Comparison of ENCODE assay signal across 13 cellular contexts in genomic region chr1:89906088-89906487, GRCh38.
A peak's percentile ranks its signal among the peaks of the same experiment; 100 is the strongest.
DNase-seq lines count a peak whose midpoint lies in the region; TF ChIP-seq lines count a peak whose summit lies in the region.
"Had no signal": no experiment of that assay in that cellular context is flagged by ENCODE, and none has a peak within 500 bp of the region (broad histone marks: within the 10 kb centered on the region; RNA-seq: fewer than 3 reads in every experiment).

No MANE protein-coding gene starts in this region.

- no TSS peak for BruUV-seq in MCF 10A (replicated peaks; lab: Mats Ljungman, UMichigan)

- H3K36me3 ChIP-seq in breast epithelium, result no peaks in the 10 kb centered on the region
- H3K36me3 ChIP-seq in hepatocyte (replicated peaks; ENCODE audit: insufficient read depth, low read depth), result no peaks in the 10 kb centered on the region
- no peaks in the 10 kb centered on the region for H3K36me3 ChIP-seq in stomach
- H3K36me3 ChIP-seq: WERI-Rb-1 had no signal

- TF ChIP-seq POLR2A in breast epithelium (IDR thresholded peaks at IDR 0.05) (no peak), stomach (IDR thresholded peaks at IDR 0.05) (no peak)

- CTCF ChIA-PET in MCF 10A (lab: Yijun Ruan, JAX), result interaction anchor here (1.1 to 1.4 kb wide), 2 partner anchors 62 to 81 kb away, joined by 4 read pairs; no protein-coding TSS in a partner anchor
- CTCF ChIA-PET in GM10248 (lab: Yijun Ruan, JAX), result interaction anchor here (0.6 to 1.7 kb wide), 5 partner anchors 11 to 63 kb away, joined by 3 to 6 read pairs (median 5); no protein-coding TSS in a partner anchor

- H3K9me3 Mint-ChIP-seq in MCF 10A (ENCODE audit: unreplicated experiment) (no peaks in the 10 kb centered on the region), glutamatergic neuron (ENCODE audit: unreplicated experiment) (no peaks in the 10 kb centered on the region)
- H3K9me3 Mint-ChIP-seq: central memory CD8-positive, alpha-beta T cell; IgD-negative memory B cell had no signal

- H3K79me2 ChIP-seq in hepatocyte, result peaks cover 28% of the 10 kb centered on the region

- H3K9me3 ChIP-seq in breast epithelium (no peaks in the 10 kb centered on the region), hepatocyte (ENCODE audit: low read depth) (no peaks in the 10 kb centered on the region), stomach (peaks cover 0 to 2% (median 0%) of the 10 kb centered on the region in 4 donors)

- no peak for DNase-seq in MCF 10A (ENCODE audit: unreplicated experiment)
- no peak for DNase-seq in breast epithelium (ENCODE audit: low spot score in 2 of 2)
- peak; percentile 44 for DNase-seq in SHP77 treated with DMSO at 0.1 percent for 48 hours (lab: John Stamatoyannopoulos, UW)
- DNase-seq in hepatocyte (ENCODE audit: low spot score), result no peak
- no peak for DNase-seq in stomach
- DNase-seq in KBM-7, result no peak
- no peak for DNase-seq in GM10248 (ENCODE audit: extremely low spot score)
- no peak for DNase-seq in glutamatergic neuron
- DNase-seq: NCI-H2081 treated with DMSO at 0.1 percent for 48 hours; stimulated activated CD4-positive, alpha-beta T cell treated with anti-CD3 and anti-CD28 coated beads, Interleukin-4, amount 100 ng/mL, for 4 hours; WERI-Rb-1 had no signal

- 50% methylated on average over 5 of the region's 5 CpGs for WGBS in hepatocyte (ENCODE audit: low lambda C conversion rate, missing lambda C conversion rate)
- WGBS in stomach, 5 donors, result 83 to 95% (median 91%) methylated on average over 5 of the region's 5 CpGs

- intact Hi-C loops in MCF 10A (cut with micrococcal nuclease), result loop anchor here (2.0 kb wide), 1 partner anchor 15 kb away; no protein-coding TSS in a partner anchor
- intact Hi-C loops in breast epithelium (cut with DNase I; ENCODE audit: low total_unique reads), result no loop called here
- intact Hi-C loops in stomach (cut with DNase I; ENCODE audit: low total_unique reads), result no loop called here

- TF ChIP-seq CTCF in MCF 10A (IDR thresholded peaks at IDR 0.05; ENCODE audit: unreplicated experiment), result no peak
- TF ChIP-seq CTCF in breast epithelium (IDR thresholded peaks at IDR 0.05), result no peak
- TF ChIP-seq CTCF in hepatocyte (IDR thresholded peaks at IDR 0.05; ENCODE audit: poor library complexity), result no peak
- TF ChIP-seq CTCF in stomach (IDR thresholded peaks at IDR 0.05), result no peak
- no peak for TF ChIP-seq CTCF in GM10248 (IDR thresholded peaks at IDR 0.05; ENCODE audit: control extremely low read depth, extremely low read depth, low read depth, missing control alignments)
- TF ChIP-seq CTCF in glutamatergic neuron (IDR thresholded peaks at IDR 0.05; ENCODE audit: partially characterized antibody, unreplicated experiment), result no peak

- in situ Hi-C loops in KBM-7 (cut with MboI; ENCODE audit: low pct_unique_long_range_greater_than_20kb, low sequenced_read_pairs), result no loop called here

- no peak for TF ChIP-seq EP300 in stomach (IDR thresholded peaks at IDR 0.05)

- H3K27me3 ChIP-seq in breast epithelium (no peaks in the 10 kb centered on the region), hepatocyte (no peaks in the 10 kb centered on the region), stomach (no peaks in the 10 kb centered on the region)

- H3K27ac ChIP-seq in breast epithelium (no peak overlapping the region), hepatocyte (peak overlapping the region; percentile 52), stomach (peak overlapping the region in 3 of 5 donors; percentile 31 to 40 (median 40))
- H3K27ac ChIP-seq: WERI-Rb-1 had no signal

- no peak overlapping the region for H3K4me3 Mint-ChIP-seq in MCF 10A (ENCODE audit: unreplicated experiment)
- H3K4me3 Mint-ChIP-seq in glutamatergic neuron (ENCODE audit: unreplicated experiment), result no peak overlapping the region
- H3K4me3 Mint-ChIP-seq: central memory CD8-positive, alpha-beta T cell had no signal

- H3K27me3 Mint-ChIP-seq in MCF 10A (ENCODE audit: insufficient read depth, unreplicated experiment) (no peaks in the 10 kb centered on the region), glutamatergic neuron (ENCODE audit: unreplicated experiment) (peaks cover 4% of the 10 kb centered on the region)
- H3K27me3 Mint-ChIP-seq: central memory CD8-positive, alpha-beta T cell; IgD-negative memory B cell had no signal

- H3K36me3 Mint-ChIP-seq in MCF 10A (ENCODE audit: insufficient read depth, unreplicated experiment) (peaks cover 14% of the 10 kb centered on the region), glutamatergic neuron (ENCODE audit: unreplicated experiment) (no peaks in the 10 kb centered on the region)

- H2AFZ ChIP-seq in hepatocyte, result no peak overlapping the region

- H3K4me1 Mint-ChIP-seq in MCF 10A (ENCODE audit: insufficient read depth, unreplicated experiment) (peaks cover 38% of the 10 kb centered on the region), glutamatergic neuron (ENCODE audit: low read depth, unreplicated experiment) (peaks cover 28% of the 10 kb centered on the region)

- POLR2A ChIA-PET in MCF 10A (lab: Yijun Ruan, JAX), result interaction anchor here (0.7 to 3.8 kb wide), 8 partner anchors 11 to 916 kb away, joined by 3 to 16 read pairs (median 4); partner anchors contain the start of gene LRRC8D
- POLR2A ChIA-PET in GM10248 (lab: Yijun Ruan, JAX), result interaction anchor here (0.6 kb wide), 1 partner anchor 125 kb away, joined by 3 read pairs; no protein-coding TSS in a partner anchor

- peak overlapping the region; percentile 72 for H3K27ac Mint-ChIP-seq in MCF 10A (ENCODE audit: low read depth, unreplicated experiment)
- no peak overlapping the region for H3K27ac Mint-ChIP-seq in glutamatergic neuron (ENCODE audit: unreplicated experiment)

- H4K20me1 ChIP-seq in hepatocyte (ENCODE audit: insufficient read depth, poor library complexity, severe bottlenecking), result no peaks in the 10 kb centered on the region

- H3K4me1 ChIP-seq in breast epithelium, result peaks cover 0 to 7% of the 10 kb centered on the region in 2 donors
- H3K4me1 ChIP-seq in hepatocyte (ENCODE audit: insufficient read depth), result peaks cover 39% of the 10 kb centered on the region
- H3K4me1 ChIP-seq in stomach, result peaks cover 0 to 36% (median 17%) of the 10 kb centered on the region in 4 donors

- H3K9me2 ChIP-seq in hepatocyte (replicated peaks; ENCODE audit: insufficient read depth), result no peaks in the 10 kb centered on the region

- H3K4me3 ChIP-seq in breast epithelium (no peak overlapping the region), hepatocyte (no peak overlapping the region), stomach (no peak overlapping the region)

- no peak overlapping the region for H3K4me2 ChIP-seq in hepatocyte

Comparison
In these comparisons a context has a peak if more than half of its experiments do, and no peak if none do; other contexts are left out.
1. H3K27ac ChIP-seq: peak in hepatocyte (single experiment) and stomach (3 of 5); none in breast epithelium (0 of 2).